8 cellular contexts compared by ENCODE assay signal in the genomic region with DNA sequence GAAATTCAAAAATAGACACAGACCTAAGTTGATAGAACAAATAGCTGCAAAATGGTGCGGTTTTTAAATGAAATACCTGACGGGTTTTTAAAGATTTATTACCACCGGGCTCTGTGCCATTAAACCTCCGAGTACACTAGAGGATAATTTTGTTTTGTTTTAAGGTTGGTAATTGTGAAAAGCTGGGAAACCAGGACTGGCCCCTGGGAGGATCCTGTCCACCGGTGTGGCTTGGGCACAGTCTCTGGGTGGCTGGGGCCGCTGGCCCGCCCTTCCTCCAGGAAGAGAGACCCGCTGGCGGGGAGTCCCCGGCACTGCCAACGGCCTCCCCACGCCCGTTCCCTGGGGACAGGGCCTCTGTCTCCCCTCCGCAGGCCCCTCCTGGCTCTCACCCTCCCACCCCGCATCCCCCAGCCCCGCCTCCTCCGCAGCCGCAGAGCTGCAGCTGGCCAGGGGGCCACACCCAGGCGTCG. TPM values are rescaled to one million over a fixed set of nuclear protein-coding genes. Genes with fewer than 3 reads are reported as not detected.
A peak's percentile ranks its signal among the peaks of the same experiment; 100 is the strongest.
DNase-seq lines count a peak whose midpoint lies in the region; ATAC-seq and TF ChIP-seq lines count a peak whose summit lies in the region.

No MANE protein-coding gene starts in this region.

- peaks cover 27% of the 10 kb centered on the region for H3K4me1 Mint-ChIP-seq in CD4-positive, alpha-beta T cell (ENCODE audit: low read depth)
- peaks cover 11 to 20% (median 15%) of the 10 kb centered on the region in 3 donors for H3K4me1 Mint-ChIP-seq in IgD-negative memory B cell
- peaks cover 18% of the 10 kb centered on the region for H3K4me1 Mint-ChIP-seq in activated naive CD4-positive, alpha-beta T cell treated with anti-CD3 and anti-CD28 coated beads, Interleukin-2, amount 50 U/mL, for 24 hours

- H3K36me3 ChIP-seq in iPS-15b (ENCODE audit: control insufficient read depth, insufficient read depth, low read length) (no peaks in the 10 kb centered on the region), stomach smooth muscle (ENCODE audit: control insufficient read depth in 2 of 2, insufficient read depth in 2 of 2, low read length in 2 of 2) (no peaks in the 10 kb centered on the region)

- H3K9me3 ChIP-seq in CD4-positive, alpha-beta T cell (ENCODE audit: control insufficient read depth, low read length): no peaks in the 10 kb centered on the region
- H3K9me3 ChIP-seq in iPS-15b (ENCODE audit: control insufficient read depth, insufficient read depth, low read length): no peaks in the 10 kb centered on the region
- no peaks in the 10 kb centered on the region for H3K9me3 ChIP-seq in stomach smooth muscle (ENCODE audit: control insufficient read depth in 2 of 2, low read length in 2 of 2)

- H3K9ac ChIP-seq in iPS-15b (ENCODE audit: low read depth, low read length): no peak overlapping the region
- H3K9ac ChIP-seq in stomach smooth muscle (ENCODE audit: low read length in 2 of 2): no peak overlapping the region

- POLR2A ChIA-PET in CD4-positive, alpha-beta T cell (lab: Charles Lee): interaction anchor here (1.5 kb wide), 1 partner anchor 14 kb away, joined by 3 read pairs; no protein-coding TSS in a partner anchor

- peak overlapping the region; percentile 86 for H3K4me3 Mint-ChIP-seq in CD4-positive, alpha-beta T cell
- peak overlapping the region; percentile 45 to 82 (median 66) for H3K4me3 Mint-ChIP-seq in IgD-negative memory B cell
- H3K4me3 Mint-ChIP-seq in activated naive CD4-positive, alpha-beta T cell treated with anti-CD3 and anti-CD28 coated beads, Interleukin-2, amount 50 U/mL, for 24 hours: peak overlapping the region; percentile 59

- H3K36me3 Mint-ChIP-seq in CD4-positive, alpha-beta T cell (ENCODE audit: low read depth): no peaks in the 10 kb centered on the region
- no peaks in the 10 kb centered on the region for H3K36me3 Mint-ChIP-seq in IgD-negative memory B cell
- no peaks in the 10 kb centered on the region for H3K36me3 Mint-ChIP-seq in activated naive CD4-positive, alpha-beta T cell treated with anti-CD3 and anti-CD28 coated beads, Interleukin-2, amount 50 U/mL, for 24 hours

- no peak overlapping the region for H3K27ac Mint-ChIP-seq in CD4-positive, alpha-beta T cell
- peak overlapping the region in 1 of 3 donors; percentile 59 for H3K27ac Mint-ChIP-seq in IgD-negative memory B cell
- no peak overlapping the region for H3K27ac Mint-ChIP-seq in activated naive CD4-positive, alpha-beta T cell treated with anti-CD3 and anti-CD28 coated beads, Interleukin-2, amount 50 U/mL, for 24 hours

- no peak for DNase-seq in CD4-positive, alpha-beta T cell
- DNase-seq in SW 1271 (lab: John Stamatoyannopoulos, UW): no peak
- no peak for DNase-seq in SKM-1 (lab: John Stamatoyannopoulos, UW; ENCODE audit: unreplicated experiment)

- intact Hi-C loops in CD4-positive, alpha-beta T cell (cut with DNase I, micrococcal nuclease): no loop called here

- TF ChIP-seq CTCF in CD4-positive, alpha-beta T cell (IDR thresholded peaks at IDR 0.05): no peak

- peaks cover 52% of the 10 kb centered on the region for H3K27me3 Mint-ChIP-seq in CD4-positive, alpha-beta T cell
- H3K27me3 Mint-ChIP-seq in IgD-negative memory B cell: peaks cover 77% of the 10 kb centered on the region
- H3K27me3 Mint-ChIP-seq in activated naive CD4-positive, alpha-beta T cell treated with anti-CD3 and anti-CD28 coated beads, Interleukin-2, amount 50 U/mL, for 24 hours: peaks cover 16% of the 10 kb centered on the region

- H3K27me3 ChIP-seq in CD4-positive, alpha-beta T cell (ENCODE audit: control insufficient read depth, insufficient read depth, low read length): peaks cover 29% of the 10 kb centered on the region
- H3K27me3 ChIP-seq in iPS-15b (ENCODE audit: control insufficient read depth, insufficient read depth, low read length) (peaks cover 80% of the 10 kb centered on the region), stomach smooth muscle (ENCODE audit: control insufficient read depth in 1 of 2, insufficient read depth in 2 of 2, low read length in 2 of 2) (peaks cover 13 to 23% of the 10 kb centered on the region in 2 donors)

- H3K9me3 Mint-ChIP-seq in CD4-positive, alpha-beta T cell: no peaks in the 10 kb centered on the region
- peaks cover 0 to 3% (median 0%) of the 10 kb centered on the region in 3 donors for H3K9me3 Mint-ChIP-seq in IgD-negative memory B cell
- no peaks in the 10 kb centered on the region for H3K9me3 Mint-ChIP-seq in activated naive CD4-positive, alpha-beta T cell treated with anti-CD3 and anti-CD28 coated beads, Interleukin-2, amount 50 U/mL, for 24 hours

- CTCF ChIA-PET in CD4-positive, alpha-beta T cell (lab: Charles Lee): interaction anchor here (2.7 kb wide), 1 partner anchor 20 kb away, joined by 14 read pairs; no protein-coding TSS in a partner anchor

- ATAC-seq in CD4-positive, alpha-beta T cell (ENCODE audit: poor library complexity): peak; percentile 25
- ATAC-seq in GM19397 (IDR thresholded peaks at IDR 0.05; ENCODE audit: unreplicated experiment): peak; percentile 39

- H3K4me1 ChIP-seq in iPS-15b (ENCODE audit: control insufficient read depth, insufficient read depth, low read length) (peaks cover 21% of the 10 kb centered on the region), stomach smooth muscle (ENCODE audit: control insufficient read depth, insufficient read depth, low read length) (peaks cover 14% of the 10 kb centered on the region)

- H3K4me3 ChIP-seq in iPS-15b (ENCODE audit: low read depth, low read length): peak overlapping the region; percentile 70
- peak overlapping the region; percentile 54 to 69 for H3K4me3 ChIP-seq in stomach smooth muscle (ENCODE audit: low read length in 2 of 2)

- no peak overlapping the region for H3K27ac ChIP-seq in CD4-positive, alpha-beta T cell (ENCODE audit: low read depth, low read length)
- no peak overlapping the region for H3K27ac ChIP-seq in stomach smooth muscle (ENCODE audit: low read length)

RNA-seq across cellular contexts. Expression of gene KCNJ5, which starts 13.8 kb away (rescaled TPM):
- total RNA-seq in CD4-positive, alpha-beta T cell: under 1 TPM in 1 of 2 experiments, not detected in 1; 0.05 TPM
- not detected for polyA plus RNA-seq in IgD-negative memory B cell

RNA-seq across cellular contexts. Expression of gene TP53AIP1, which starts 37.8 kb away (rescaled TPM):
- under 1 TPM in 1 of 2 experiments, not detected in 1; 0.20 TPM for total RNA-seq in CD4-positive, alpha-beta T cell
- polyA plus RNA-seq in IgD-negative memory B cell: not detected

RNA-seq across cellular contexts. Expression of gene KCNJ1, which starts 37.8 kb away (rescaled TPM):
- total RNA-seq in CD4-positive, alpha-beta T cell: under 1 TPM; 0.22 to 0.27 TPM
- 0.30 TPM for polyA plus RNA-seq in IgD-negative memory B cell
